In genomic region chr14:89378119-89378518, GRCh38 we compare ENCODE assay signal across 9 cellular contexts. TPM values are rescaled to one million over a fixed set of nuclear protein-coding genes. Genes with fewer than 3 reads are reported as not detected.
A peak's percentile ranks its signal among the peaks of the same experiment; 100 is the strongest.
DNase-seq lines count a peak whose midpoint lies in the region; ATAC-seq, FAIRE-seq and TF ChIP-seq lines count a peak whose summit lies in the region.
"Had no signal": no experiment of that assay in that cellular context is flagged by ENCODE, and none has a peak within 500 bp of the region (broad histone marks: within the 10 kb centered on the region; RNA-seq: fewer than 3 reads in every experiment).

No MANE protein-coding gene starts in this region.

- H3K9me3 Mint-ChIP-seq in T-cell, result peaks cover 4 to 7% (median 4%) of the 10 kb centered on the region in 3 donors

- no peak for FAIRE-seq in H54 (lab: Jason Lieb, UNC)

- POLR2A ChIA-PET in T-cell (lab: Charles Lee), result interaction anchor here in 1 of 2 donors (0.6 kb wide), 1 partner anchor 18 kb away, joined by 8 read pairs; no protein-coding TSS in a partner anchor

- peak overlapping the region in 1 of 2 donors; percentile 55 for H3K27ac Mint-ChIP-seq in T-cell

- no peak overlapping the region for H3K4me3 Mint-ChIP-seq in T-cell

- in situ Hi-C loops in HAP-1 (cut with MboI; ENCODE audit: low sequenced_read_pairs), result no loop called here

- TF ChIP-seq CTCF in BE2C (IDR thresholded peaks at IDR 0.05; ENCODE audit: low read depth, low read length) (no peak), left ventricle myocardium inferior (IDR thresholded peaks at IDR 0.05; ENCODE audit: borderline replicate concordance) (no peak)

- H3K4me1 ChIP-seq in BE2C, result no peaks in the 10 kb centered on the region
- H3K4me1 ChIP-seq in left ventricle myocardium inferior, result peaks cover 39% of the 10 kb centered on the region
- H3K4me1 ChIP-seq in HAP-1, result no peaks in the 10 kb centered on the region

- peaks cover 40 to 57% (median 45%) of the 10 kb centered on the region in 3 donors for H3K4me1 Mint-ChIP-seq in T-cell

- H3K4me3 ChIP-seq in BE2C (ENCODE audit: low read depth, low read length), result no peak overlapping the region
- no peak overlapping the region for H3K4me3 ChIP-seq in left ventricle myocardium inferior
- H3K4me3 ChIP-seq in HAP-1, result no peak overlapping the region
- H3K4me3 ChIP-seq: lung had no signal

- CTCF ChIA-PET in T-cell (lab: Charles Lee), result no interaction called here

- H3K36me3 ChIP-seq in BE2C (no peaks in the 10 kb centered on the region), left ventricle myocardium inferior (no peaks in the 10 kb centered on the region), HAP-1 (replicated peaks) (no peaks in the 10 kb centered on the region)

- intact Hi-C loops in left ventricle myocardium inferior (cut with micrococcal nuclease), result no loop called here

- peak overlapping the region; percentile 21 for H3K27ac ChIP-seq in left ventricle myocardium inferior (replicated peaks)

- TF ChIP-seq POLR2A in H54 (IDR thresholded peaks at IDR 0.05; ENCODE audit: low read depth, low read length), result no peak

- H3K36me3 Mint-ChIP-seq in T-cell, result peaks cover 35% of the 10 kb centered on the region

- H3K9me3 ChIP-seq in BE2C (no peaks in the 10 kb centered on the region), left ventricle myocardium inferior (replicated peaks) (peaks cover 6% of the 10 kb centered on the region), HAP-1 (no peaks in the 10 kb centered on the region)

- no peaks in the 10 kb centered on the region for H3K27me3 Mint-ChIP-seq in T-cell

- DNase-seq in BE2C, result peak; percentile 49
- DNase-seq in T-cell, result peak in 5 of 34 experiments; percentile 8 to 24 (median 12)
- DNase-seq in left ventricle myocardium inferior, result no peak
- no peak for DNase-seq in NK-92 treated with Interleukin-12 subunit alpha and Interleukin-12 subunit beta, amount 100 ng/mL, for 24 hours (lab: John Stamatoyannopoulos, UW)
- DNase-seq in HAP-1 (ENCODE audit: low spot score in 2 of 2), result no peak
- no peak for DNase-seq in H54 (ENCODE audit: insufficient read length, low spot score)
- DNase-seq in DMS153 (lab: John Stamatoyannopoulos, UW), result no peak

- H3K27me3 ChIP-seq in BE2C, result no peaks in the 10 kb centered on the region
- H3K27me3 ChIP-seq in left ventricle myocardium inferior (ENCODE audit: low read depth), result no peaks in the 10 kb centered on the region
- no peaks in the 10 kb centered on the region for H3K27me3 ChIP-seq in HAP-1 (ENCODE audit: low read depth)

- peak; percentile 89 for ATAC-seq in GM21529 (IDR thresholded peaks at IDR 0.05; ENCODE audit: unreplicated experiment)
- ATAC-seq in T-cell (replicated peaks in 1 of 4), result peak; percentile 37 to 81 (median 48)

RNA-seq across cellular contexts. Expression of gene FOXN3, which starts 38.9 kb away (rescaled TPM):
- 21.9 TPM for polyA plus RNA-seq in BE2C (2012; ENCODE audit: insufficient read depth, insufficient read length, low read depth)
- total RNA-seq in T-cell (100 to 1,000 TPM in 3 of 5 donors, 10 to 100 TPM in 2; 92.8 to 176 (median 103) TPM), left ventricle myocardium inferior (120 TPM)
